Comparison of ENCODE assay signal across 10 cellular contexts in the genomic region with DNA sequence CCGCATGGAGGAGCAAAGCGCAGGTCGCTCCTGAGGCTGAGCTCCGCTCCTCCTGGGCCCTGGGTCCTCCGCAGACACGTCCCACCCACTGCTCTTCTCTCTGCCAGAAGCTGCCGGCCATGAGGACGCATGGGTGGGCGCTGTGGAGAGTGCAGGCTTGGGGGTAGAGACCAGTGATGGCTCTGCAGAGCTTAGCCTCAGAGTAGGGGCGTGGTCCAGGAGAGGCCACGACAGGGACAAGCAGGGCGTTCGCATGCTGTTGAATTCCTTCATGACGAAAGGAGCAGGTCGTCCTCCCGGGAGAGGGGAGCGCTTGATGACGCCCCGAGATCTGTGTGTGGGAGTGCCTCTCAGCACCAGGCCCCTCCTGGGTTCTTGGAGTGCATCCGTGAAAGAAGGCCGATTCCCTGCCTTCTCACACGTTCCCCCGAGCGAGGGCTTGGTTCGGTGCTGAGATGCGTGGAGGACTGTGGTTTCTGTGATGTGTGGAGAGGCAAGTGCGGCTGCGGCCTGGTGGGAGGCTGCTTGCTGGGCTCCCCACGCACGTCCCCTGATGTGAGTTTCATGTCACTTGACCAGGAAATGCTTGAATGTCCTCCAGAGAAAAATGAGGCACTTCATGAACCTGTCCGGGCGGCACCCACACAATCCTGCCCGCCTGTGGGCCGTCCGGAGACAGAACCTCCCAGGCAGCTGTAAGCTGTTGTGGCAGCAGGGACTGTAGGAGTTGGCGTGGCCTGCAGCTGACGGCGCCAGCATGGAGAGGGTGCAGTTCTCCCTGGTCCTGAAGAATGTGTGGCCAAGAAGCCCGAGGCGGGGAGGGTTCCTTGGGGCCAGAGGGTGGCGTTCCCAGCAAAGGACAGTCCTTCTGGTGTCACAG. TPM values are rescaled to one million over a fixed set of nuclear protein-coding genes. Genes with fewer than 3 reads are reported as not detected.
DNase-seq lines count a peak whose midpoint lies in the region; ATAC-seq and TF ChIP-seq lines count a peak whose summit lies in the region.
"Had no signal": no experiment of that assay in that cellular context is flagged by ENCODE, and none has a peak within 500 bp of the region (broad histone marks: within the 10 kb centered on the region; RNA-seq: fewer than 3 reads in every experiment).

No MANE protein-coding gene starts in this region.

- CTCF ChIA-PET in SK-N-SH (lab: Yijun Ruan, JAX): interaction anchor here (0.8 to 10.4 kb wide), 13 partner anchors 9 to 311 kb away, joined by 3 to 121 read pairs (median 4); a partner anchor contains a TSS

- peaks cover 17% of the 10 kb centered on the region for H3F3A ChIP-seq in SK-N-SH (replicated peaks; ENCODE audit: insufficient read depth)

- no peak overlapping the region for H2AFZ ChIP-seq in SK-N-SH (ENCODE audit: low read depth)

- H3K9ac ChIP-seq in SK-N-SH (no peak overlapping the region), subcutaneous abdominal adipose tissue (ENCODE audit: low read length in 5 of 5) (peak overlapping the region; percentile 21 to 83 (median 46))

- ATAC-seq in SK-N-SH treated with all-trans-retinoic acid at 6 μM for 48 hours: no peak
- ATAC-seq in GM21786 (IDR thresholded peaks at IDR 0.05; ENCODE audit: unreplicated experiment): no peak
- no peak for ATAC-seq in GM21367 (IDR thresholded peaks at IDR 0.05; ENCODE audit: unreplicated experiment)

- H3K4me3 ChIP-seq in SK-N-SH (ENCODE audit: low read depth in 2 of 2, low read length in 1 of 2) (peak overlapping the region in 1 of 2 experiments; percentile 89; a peak in 2 of 4 replicates), subcutaneous abdominal adipose tissue (ENCODE audit: low read depth in 1 of 5, low read length in 5 of 5) (peak overlapping the region in 2 of 5 donors; percentile 45 to 59)

- H3K36me3 ChIP-seq in SK-N-SH (replicated peaks in 1 of 2; ENCODE audit: control insufficient read depth in 1 of 2, insufficient read depth in 2 of 2, low read length in 1 of 2) (peaks cover 28 to 34% of the 10 kb centered on the region in 2 experiments), subcutaneous abdominal adipose tissue (ENCODE audit: control insufficient read depth in 5 of 5, insufficient read depth in 5 of 5, low read length in 5 of 5) (peaks cover 0 to 42% (median 39%) of the 10 kb centered on the region in 5 donors)

- H3K27ac ChIP-seq in SK-N-SH (ENCODE audit: low read depth in 2 of 2, low read length in 1 of 2): peak overlapping the region; percentile 71 to 81; a peak in 2 of 4 replicates
- peak overlapping the region; percentile 22 for H3K27ac ChIP-seq in angular gyrus (ENCODE audit: low read depth, low read length)
- H3K27ac ChIP-seq in layer of hippocampus (ENCODE audit: low read depth, low read length): peak overlapping the region; percentile 65
- H3K27ac ChIP-seq in subcutaneous abdominal adipose tissue (ENCODE audit: low read depth, low read length): no peak overlapping the region

- no peak for DNase-seq in SK-N-SH
- no peak for DNase-seq in activated CD4-positive, CD25-positive, alpha-beta regulatory T cell (lab: John Stamatoyannopoulos, UW)
- DNase-seq: 8988T, NCI-H226 had no signal

- H3K4me2 ChIP-seq in SK-N-SH: peak overlapping the region; percentile 98; the same call in 1 of the 2 replicates

- H3K9me3 ChIP-seq in SK-N-SH (no peaks in the 10 kb centered on the region), subcutaneous abdominal adipose tissue (ENCODE audit: control insufficient read depth in 5 of 5, low read length in 5 of 5) (no peaks in the 10 kb centered on the region)

- 90% methylated on average over 35 of the region's 41 CpGs for WGBS in SK-N-SH (ENCODE audit: low lambda C conversion rate)

- TF ChIP-seq CTCF in SK-N-SH (IDR thresholded peaks at IDR 0.05): no peak

- H3K4me1 ChIP-seq in SK-N-SH (ENCODE audit: control insufficient read depth in 1 of 2, insufficient read depth in 2 of 2, low read depth in 1 of 2, low read length in 1 of 2) (peaks cover 21 to 73% of the 10 kb centered on the region in 2 experiments; a peak in 3 of 4 replicates), subcutaneous abdominal adipose tissue (ENCODE audit: control insufficient read depth in 5 of 5, insufficient read depth in 5 of 5, low read length in 5 of 5) (peaks cover 11 to 62% (median 55%) of the 10 kb centered on the region in 5 donors)

- H4K20me1 ChIP-seq in SK-N-SH (ENCODE audit: insufficient read depth): peaks cover 77% of the 10 kb centered on the region

- TF ChIP-seq EP300 in SK-N-SH (IDR thresholded peaks at IDR 0.05; ENCODE audit: borderline replicate concordance in 1 of 2, low read depth in 1 of 2, low read length in 1 of 2): no peak

- H3K27me3 ChIP-seq in SK-N-SH (ENCODE audit: insufficient read depth) (no peaks in the 10 kb centered on the region), layer of hippocampus (ENCODE audit: control insufficient read depth, insufficient read depth, low read length) (no peaks in the 10 kb centered on the region), subcutaneous abdominal adipose tissue (ENCODE audit: control insufficient read depth in 5 of 5, insufficient read depth in 4 of 5, low read length in 5 of 5) (no peaks in the 10 kb centered on the region)

- no peaks in the 10 kb centered on the region for H3K9me2 ChIP-seq in SK-N-SH

- no peak for TF ChIP-seq RAD21 in SK-N-SH (IDR thresholded peaks at IDR 0.05; ENCODE audit: low read length)

- POLR2A ChIA-PET in SK-N-SH (lab: Yijun Ruan, JAX): interaction anchor here (0.7 to 1.4 kb wide), 2 partner anchors 29 to 83 kb away, joined by 3 to 8 read pairs; no protein-coding TSS in a partner anchor

- H3K79me2 ChIP-seq in SK-N-SH (ENCODE audit: insufficient read depth): peaks cover 91% of the 10 kb centered on the region

TF ChIP-seq in SK-N-SH, 30 proteins besides CTCF, POLR2A, EP300 and RAD21 (continues in another document):
- TF ChIP-seq TCF12 (IDR thresholded peaks at IDR 0.05): no peak
- no peak for TF ChIP-seq EZH2phosphoT487 (IDR thresholded peaks at IDR 0.05; ENCODE audit: borderline replicate concordance, low read depth)
- TF ChIP-seq, protein P1, sequence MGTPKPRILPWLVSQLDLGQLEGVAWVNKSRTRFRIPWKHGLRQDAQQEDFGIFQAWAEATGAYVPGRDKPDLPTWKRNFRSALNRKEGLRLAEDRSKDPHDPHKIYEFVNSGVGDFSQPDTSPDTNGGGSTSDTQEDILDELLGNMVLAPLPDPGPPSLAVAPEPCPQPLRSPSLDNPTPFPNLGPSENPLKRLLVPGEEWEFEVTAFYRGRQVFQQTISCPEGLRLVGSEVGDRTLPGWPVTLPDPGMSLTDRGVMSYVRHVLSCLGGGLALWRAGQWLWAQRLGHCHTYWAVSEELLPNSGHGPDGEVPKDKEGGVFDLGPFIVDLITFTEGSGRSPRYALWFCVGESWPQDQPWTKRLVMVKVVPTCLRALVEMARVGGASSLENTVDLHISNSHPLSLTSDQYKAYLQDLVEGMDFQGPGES (IDR thresholded peaks at IDR 0.05; ENCODE audit: low read depth, low read length): no peak

TF ChIP-seq in SK-N-SH treated with all-trans-retinoic acid at 6 μM for 48 hours, 23 proteins besides CTCF, POLR2A, EP300 and RAD21 (continues in another document):
- TF ChIP-seq, protein P2, sequence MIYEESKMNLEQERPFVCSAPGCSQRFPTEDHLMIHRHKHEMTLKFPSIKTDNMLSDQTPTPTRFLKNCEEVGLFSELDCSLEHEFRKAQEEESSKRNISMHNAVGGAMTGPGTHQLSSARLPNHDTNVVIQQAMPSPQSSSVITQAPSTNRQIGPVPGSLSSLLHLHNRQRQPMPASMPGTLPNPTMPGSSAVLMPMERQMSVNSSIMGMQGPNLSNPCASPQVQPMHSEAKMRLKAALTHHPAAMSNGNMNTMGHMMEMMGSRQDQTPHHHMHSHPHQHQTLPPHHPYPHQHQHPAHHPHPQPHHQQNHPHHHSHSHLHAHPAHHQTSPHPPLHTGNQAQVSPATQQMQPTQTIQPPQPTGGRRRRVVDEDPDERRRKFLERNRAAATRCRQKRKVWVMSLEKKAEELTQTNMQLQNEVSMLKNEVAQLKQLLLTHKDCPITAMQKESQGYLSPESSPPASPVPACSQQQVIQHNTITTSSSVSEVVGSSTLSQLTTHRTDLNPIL (CRISPR knock-in tag; IDR thresholded peaks at IDR 0.05; ENCODE audit: low read depth): no peak
- TF ChIP-seq, protein P3, sequence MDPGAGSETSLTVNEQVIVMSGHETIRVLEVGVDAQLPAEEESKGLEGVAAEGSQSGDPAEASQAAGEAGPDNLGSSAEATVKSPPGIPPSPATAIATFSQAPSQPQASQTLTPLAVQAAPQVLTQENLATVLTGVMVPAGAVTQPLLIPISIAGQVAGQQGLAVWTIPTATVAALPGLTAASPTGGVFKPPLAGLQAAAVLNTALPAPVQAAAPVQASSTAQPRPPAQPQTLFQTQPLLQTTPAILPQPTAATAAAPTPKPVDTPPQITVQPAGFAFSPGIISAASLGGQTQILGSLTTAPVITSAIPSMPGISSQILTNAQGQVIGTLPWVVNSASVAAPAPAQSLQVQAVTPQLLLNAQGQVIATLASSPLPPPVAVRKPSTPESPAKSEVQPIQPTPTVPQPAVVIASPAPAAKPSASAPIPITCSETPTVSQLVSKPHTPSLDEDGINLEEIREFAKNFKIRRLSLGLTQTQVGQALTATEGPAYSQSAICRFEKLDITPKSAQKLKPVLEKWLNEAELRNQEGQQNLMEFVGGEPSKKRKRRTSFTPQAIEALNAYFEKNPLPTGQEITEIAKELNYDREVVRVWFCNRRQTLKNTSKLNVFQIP (CRISPR knock-in tag; IDR thresholded peaks at IDR 0.05; ENCODE audit: borderline replicate concordance, low read depth): no peak
- TF ChIP-seq BACH2 (CRISPR knock-in tag; IDR thresholded peaks at IDR 0.05; ENCODE audit: borderline replicate concordance) (no peak), ZFP3 (CRISPR knock-in tag; IDR thresholded peaks at IDR 0.05) (no peak), CSDC2 (CRISPR knock-in tag; IDR thresholded peaks at IDR 0.05) (no peak), ZNF70 (CRISPR knock-in tag; IDR thresholded peaks at IDR 0.05) (no peak), RARB (CRISPR knock-in tag; IDR thresholded peaks at IDR 0.05) (no peak), SNAI2 (CRISPR knock-in tag; IDR thresholded peaks at IDR 0.05) (no peak)

RNA-seq across cellular contexts. Expression of a gene that starts 4.5 kb away (rescaled TPM):
- 35.0 and 55.8 TPM in 2 replicates for polyA plus RNA-seq in SK-N-SH (2012; rRNA removed)
- 18.7 and 29.3 TPM in 2 replicates for polyA plus RNA-seq in SK-N-SH (2012; cell fraction: cytosol; rRNA removed)
- 271 and 351 TPM in 2 replicates for polyA plus RNA-seq in SK-N-SH (2012; cell fraction: nucleus; rRNA removed)

RNA-seq across cellular contexts. Expression of a gene that starts 5.0 kb away (rescaled TPM):
- polyA plus RNA-seq in SK-N-SH (2012; rRNA removed): 128 and 151 TPM in 2 replicates
- 82.0 and 106 TPM in 2 replicates for polyA plus RNA-seq in SK-N-SH (2012; cell fraction: cytosol; rRNA removed)
- 251 and 261 TPM in 2 replicates for polyA plus RNA-seq in SK-N-SH (2012; cell fraction: nucleus; rRNA removed)

RNA-seq across cellular contexts. Expression of a gene that starts 8.0 kb away (rescaled TPM):
- polyA plus RNA-seq in SK-N-SH (2012; rRNA removed): 16.0 and 18.1 TPM in 2 replicates
- 1.4 and 2.7 TPM in 2 replicates for polyA plus RNA-seq in SK-N-SH (2012; cell fraction: cytosol; rRNA removed)
- 255 and 564 TPM in 2 replicates for polyA plus RNA-seq in SK-N-SH (2012; cell fraction: nucleus; rRNA removed)

RNA-seq across cellular contexts. Expression of a gene that starts 15.1 kb away (rescaled TPM):
- polyA plus RNA-seq in SK-N-SH (2012; rRNA removed): 0.76 and 0.88 TPM in 2 replicates
- polyA plus RNA-seq in SK-N-SH (2012; cell fraction: cytosol; rRNA removed): 0.58 and 0.66 TPM in 2 replicates
- polyA plus RNA-seq in SK-N-SH (2012; cell fraction: nucleus; rRNA removed): 0.75 and 1.8 TPM in 2 replicates

RNA-seq across cellular contexts. Expression of a gene that starts 40.9 kb away (rescaled TPM):
- polyA plus RNA-seq in SK-N-SH (2012; rRNA removed): not detected in 2 replicates
- not detected in 2 replicates for polyA plus RNA-seq in SK-N-SH (2012; cell fraction: cytosol; rRNA removed)
- not detected in 2 replicates for polyA plus RNA-seq in SK-N-SH (2012; cell fraction: nucleus; rRNA removed)
